ENCODE assay signal across 19 cellular contexts in the genomic region with DNA sequence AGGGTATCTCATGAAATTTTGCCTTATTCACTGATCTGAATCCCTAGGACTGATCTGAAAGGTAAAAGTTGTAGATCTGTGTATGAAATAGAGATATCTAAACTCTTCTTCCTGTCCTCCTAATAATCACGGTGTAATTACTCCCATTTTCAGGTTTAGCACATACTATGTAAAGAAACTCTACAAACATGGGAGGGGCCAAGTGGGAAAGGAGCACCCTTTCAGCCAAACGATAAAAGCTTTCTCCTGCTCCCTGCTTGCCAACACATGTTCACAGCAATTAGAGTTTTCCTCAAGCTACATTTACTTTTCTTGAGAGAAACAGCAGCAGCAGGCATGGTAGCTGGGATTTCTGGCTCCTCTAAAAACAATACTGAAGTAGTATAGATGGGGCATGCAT.
DNase-seq lines count a peak whose midpoint lies in the region; ATAC-seq and TF ChIP-seq lines count a peak whose summit lies in the region.
"Had no signal": no experiment of that assay in that cellular context is flagged by ENCODE, and none has a peak within 500 bp of the region (broad histone marks: within the 10 kb centered on the region; RNA-seq: fewer than 3 reads in every experiment).

No MANE protein-coding gene starts in this region.

- H3K27me3 ChIP-seq in GM23248 (replicated peaks; ENCODE audit: insufficient read depth) = no peaks in the 10 kb centered on the region
- no peaks in the 10 kb centered on the region for H3K27me3 ChIP-seq in stomach
- H3K27me3 ChIP-seq: neural progenitor cell, testis had no signal

- 14 to 20% methylated on average over 2 of the region's 2 CpGs for WGBS in GM23248 (ENCODE audit: low coverage in 1 of 2, low lambda C conversion rate in 2 of 2, missing lambda C conversion rate in 2 of 2), 2 experiments
- 18 to 36% (median 20%) methylated on average over 2 of the region's 2 CpGs for WGBS in stomach, 5 donors

- DNase-seq in GM23248 (peak; percentile 9), memory B cell (ENCODE audit: low spot score in 2 of 2) (no peak), stomach (no peak), cerebellar cortex (ENCODE audit: low spot score) (no peak)
- DNase-seq: activated CD4-positive, alpha-beta T cell treated with anti-CD3 and anti-CD28 coated beads for 48 hours; activated CD8-positive, alpha-beta memory T cell treated with anti-CD3 and anti-CD28 coated beads, Interleukin-2, amount 50 U/mL, for 48 hours; activated naive CD4-positive, alpha-beta T cell treated with Interleukin-2 at 50 U/mL for 16 hours; cortex of kidney; hypothalamus; KBM-7; mesendoderm; NCI-H187; RPMI8226; testis had no signal

- no peak overlapping the region for H2AFZ ChIP-seq in GM23248
- H2AFZ ChIP-seq: neural progenitor cell had no signal

- H3K9me2 ChIP-seq in GM23248 (ENCODE audit: insufficient read depth) = no peaks in the 10 kb centered on the region

- no peak for TF ChIP-seq CTCF in stomach (IDR thresholded peaks at IDR 0.05)

- H3K4me1 Mint-ChIP-seq in activated T-helper 17 cell treated with anti-CD3 and anti-CD28 coated beads, Interleukin-2, amount 50 U/mL, for 72 hours = no peaks in the 10 kb centered on the region
- H3K4me1 Mint-ChIP-seq in memory B cell = peaks cover 2% of the 10 kb centered on the region
- H3K4me1 Mint-ChIP-seq: B cell, neural progenitor cell had no signal

- H3K79me2 ChIP-seq in GM23248 (ENCODE audit: insufficient read depth) = no peaks in the 10 kb centered on the region

- no peaks in the 10 kb centered on the region for H3K9me3 ChIP-seq in GM23248 (ENCODE audit: low read depth)
- H3K9me3 ChIP-seq in stomach = no peaks in the 10 kb centered on the region
- H3K9me3 ChIP-seq: testis had no signal

- in situ Hi-C loops in GM23248 (cut with MboI) = loop anchor here (10.0 kb wide), 1 partner anchor 120 kb away; no protein-coding TSS in a partner anchor

- no peak for ATAC-seq in activated T-helper 17 cell treated with anti-CD3 and anti-CD28 coated beads, Interleukin-2, amount 50 U/mL, for 72 hours (replicated peaks)
- ATAC-seq in memory B cell (ENCODE audit: low read depth) = no peak
- ATAC-seq in GM18868 (IDR thresholded peaks at IDR 0.05; ENCODE audit: unreplicated experiment) = no peak
- ATAC-seq in HG03460 (IDR thresholded peaks at IDR 0.05; ENCODE audit: unreplicated experiment) = no peak

- H3K4me3 ChIP-seq in GM23248 = no peak overlapping the region
- H3K4me3 ChIP-seq in stomach = no peak overlapping the region
- H3K4me3 ChIP-seq: neural progenitor cell, testis had no signal

- peaks cover 19% of the 10 kb centered on the region; the same call in 1 of the 2 replicates for H3F3A ChIP-seq in GM23248 (ENCODE audit: insufficient read depth)

- peak overlapping the region; percentile 5 for H3K27ac Mint-ChIP-seq in activated T-helper 17 cell treated with anti-CD3 and anti-CD28 coated beads, Interleukin-2, amount 50 U/mL, for 72 hours
- H3K27ac Mint-ChIP-seq in memory B cell = peak overlapping the region; percentile 9
- H3K27ac Mint-ChIP-seq: B cell, neural progenitor cell had no signal

- H3K4me2 ChIP-seq in GM23248 (ENCODE audit: unreplicated experiment) = peak overlapping the region; percentile 50
- H3K4me2 ChIP-seq: neural progenitor cell had no signal

- no peak for TF ChIP-seq EP300 in stomach (IDR thresholded peaks at IDR 0.05)

- H3K36me3 ChIP-seq in GM23248 (ENCODE audit: low read depth) (peaks cover 23% of the 10 kb centered on the region), stomach (peaks cover 12 to 73% (median 56%) of the 10 kb centered on the region in 4 donors)
- H3K36me3 ChIP-seq: neural progenitor cell had no signal

- no peak for TF ChIP-seq POLR2A in stomach (IDR thresholded peaks at IDR 0.05)

- no peaks in the 10 kb centered on the region for H3K9me3 Mint-ChIP-seq in activated T-helper 17 cell treated with anti-CD3 and anti-CD28 coated beads, Interleukin-2, amount 50 U/mL, for 72 hours
- no peaks in the 10 kb centered on the region for H3K9me3 Mint-ChIP-seq in memory B cell
- H3K9me3 Mint-ChIP-seq: neural progenitor cell had no signal

- no peaks in the 10 kb centered on the region for H4K20me1 ChIP-seq in GM23248 (ENCODE audit: insufficient read depth)

- H3K27ac ChIP-seq in GM23248 (peak overlapping the region; percentile 64), stomach (peak overlapping the region in 4 of 5 donors; percentile 16 to 51 (median 24))
- H3K27ac ChIP-seq: neural progenitor cell, testis had no signal

- H3K4me1 ChIP-seq in GM23248 (ENCODE audit: insufficient read depth) (peaks cover 15% of the 10 kb centered on the region), stomach (peaks cover 9 to 49% (median 30%) of the 10 kb centered on the region in 4 donors)
- H3K4me1 ChIP-seq: neural progenitor cell, testis had no signal

- peak overlapping the region; percentile 50 for H3K9ac ChIP-seq in GM23248
- H3K9ac ChIP-seq: neural progenitor cell had no signal

- intact Hi-C loops in stomach (cut with DNase I; ENCODE audit: low total_unique reads) = loop anchor here (5.0 kb wide), 1 partner anchor 118 kb away; no protein-coding TSS in a partner anchor

- no peaks in the 10 kb centered on the region for H3K27me3 Mint-ChIP-seq in activated T-helper 17 cell treated with anti-CD3 and anti-CD28 coated beads, Interleukin-2, amount 50 U/mL, for 72 hours
- no peaks in the 10 kb centered on the region for H3K27me3 Mint-ChIP-seq in memory B cell
- H3K27me3 Mint-ChIP-seq: B cell had no signal

- H3K36me3 Mint-ChIP-seq in activated T-helper 17 cell treated with anti-CD3 and anti-CD28 coated beads, Interleukin-2, amount 50 U/mL, for 72 hours (ENCODE audit: low read depth) = peaks cover 93% of the 10 kb centered on the region
- H3K36me3 Mint-ChIP-seq in memory B cell = peaks cover 21% of the 10 kb centered on the region

- H3K4me3 Mint-ChIP-seq in activated T-helper 17 cell treated with anti-CD3 and anti-CD28 coated beads, Interleukin-2, amount 50 U/mL, for 72 hours = no peak overlapping the region
- no peak overlapping the region for H3K4me3 Mint-ChIP-seq in memory B cell
- H3K4me3 Mint-ChIP-seq: B cell, neural progenitor cell had no signal
